In genomic region chr17:40056379-40057005, GRCh38 we compare ENCODE assay signal across 1 cellular context.
TF ChIP-seq lines count a peak whose summit lies in the region.

No MANE protein-coding gene starts in this region.

TF ChIP-seq in HepG2, 621 proteins besides CTCF, POLR2A, EP300 and RAD21:
- TF ChIP-seq ZNF350 (CRISPR knock-in tag; IDR thresholded peaks at IDR 0.05; ENCODE audit: borderline replicate concordance, low read depth) (no peak), CEBPG (CRISPR knock-in tag; IDR thresholded peaks at IDR 0.05) (no peak), EHMT2 (IDR thresholded peaks at IDR 0.05; ENCODE audit: borderline replicate concordance, low read depth, low read length) (no peak), ATAD3A (CRISPR knock-in tag; IDR thresholded peaks at IDR 0.05) (no peak), ZSCAN5A (CRISPR knock-in tag; IDR thresholded peaks at IDR 0.05; ENCODE audit: borderline replicate concordance) (no peak), ZFP36L2 (CRISPR knock-in tag; IDR thresholded peaks at IDR 0.05) (no peak), ASH2L (IDR thresholded peaks at IDR 0.05; ENCODE audit: insufficient read length, low read depth, low read length) (no peak), CBX5 (CRISPR knock-in tag; IDR thresholded peaks at IDR 0.05; ENCODE audit: borderline replicate concordance) (no peak), ZSCAN20 (CRISPR knock-in tag; IDR thresholded peaks at IDR 0.05; ENCODE audit: borderline replicate concordance) (no peak), ZNF292 (CRISPR knock-in tag; IDR thresholded peaks at IDR 0.05; ENCODE audit: borderline replicate concordance, low read depth) (no peak), ZBTB21 (CRISPR knock-in tag; IDR thresholded peaks at IDR 0.05) (no peak), FOXK2 (IDR thresholded peaks at IDR 0.05) (no peak), ZNF558 (CRISPR knock-in tag; IDR thresholded peaks at IDR 0.05; ENCODE audit: borderline replicate concordance) (no peak)
- TF ChIP-seq, protein P1, sequence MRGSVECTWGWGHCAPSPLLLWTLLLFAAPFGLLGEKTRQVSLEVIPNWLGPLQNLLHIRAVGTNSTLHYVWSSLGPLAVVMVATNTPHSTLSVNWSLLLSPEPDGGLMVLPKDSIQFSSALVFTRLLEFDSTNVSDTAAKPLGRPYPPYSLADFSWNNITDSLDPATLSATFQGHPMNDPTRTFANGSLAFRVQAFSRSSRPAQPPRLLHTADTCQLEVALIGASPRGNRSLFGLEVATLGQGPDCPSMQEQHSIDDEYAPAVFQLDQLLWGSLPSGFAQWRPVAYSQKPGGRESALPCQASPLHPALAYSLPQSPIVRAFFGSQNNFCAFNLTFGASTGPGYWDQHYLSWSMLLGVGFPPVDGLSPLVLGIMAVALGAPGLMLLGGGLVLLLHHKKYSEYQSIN (CRISPR knock-in tag; IDR thresholded peaks at IDR 0.05; ENCODE audit: borderline replicate concordance) = no peak
- TF ChIP-seq, protein P2, sequence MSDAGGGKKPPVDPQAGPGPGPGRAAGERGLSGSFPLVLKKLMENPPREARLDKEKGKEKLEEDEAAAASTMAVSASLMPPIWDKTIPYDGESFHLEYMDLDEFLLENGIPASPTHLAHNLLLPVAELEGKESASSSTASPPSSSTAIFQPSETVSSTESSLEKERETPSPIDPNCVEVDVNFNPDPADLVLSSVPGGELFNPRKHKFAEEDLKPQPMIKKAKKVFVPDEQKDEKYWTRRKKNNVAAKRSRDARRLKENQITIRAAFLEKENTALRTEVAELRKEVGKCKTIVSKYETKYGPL (CRISPR knock-in tag; IDR thresholded peaks at IDR 0.05) = no peak
- TF ChIP-seq, protein P3, sequence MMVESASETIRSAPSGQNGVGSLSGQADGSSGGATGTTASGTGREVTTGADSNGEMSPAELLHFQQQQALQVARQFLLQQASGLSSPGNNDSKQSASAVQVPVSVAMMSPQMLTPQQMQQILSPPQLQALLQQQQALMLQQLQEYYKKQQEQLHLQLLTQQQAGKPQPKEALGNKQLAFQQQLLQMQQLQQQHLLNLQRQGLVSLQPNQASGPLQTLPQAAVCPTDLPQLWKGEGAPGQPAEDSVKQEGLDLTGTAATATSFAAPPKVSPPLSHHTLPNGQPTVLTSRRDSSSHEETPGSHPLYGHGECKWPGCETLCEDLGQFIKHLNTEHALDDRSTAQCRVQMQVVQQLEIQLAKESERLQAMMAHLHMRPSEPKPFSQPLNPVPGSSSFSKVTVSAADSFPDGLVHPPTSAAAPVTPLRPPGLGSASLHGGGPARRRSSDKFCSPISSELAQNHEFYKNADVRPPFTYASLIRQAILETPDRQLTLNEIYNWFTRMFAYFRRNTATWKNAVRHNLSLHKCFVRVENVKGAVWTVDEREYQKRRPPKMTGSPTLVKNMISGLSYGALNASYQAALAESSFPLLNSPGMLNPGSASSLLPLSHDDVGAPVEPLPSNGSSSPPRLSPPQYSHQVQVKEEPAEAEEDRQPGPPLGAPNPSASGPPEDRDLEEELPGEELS (CRISPR knock-in tag; IDR thresholded peaks at IDR 0.05) = no peak
TF ChIP-seq in HepG2: peak in this region for 0.
